Comparison of ENCODE assay signal across 9 cellular contexts in the genomic region with DNA sequence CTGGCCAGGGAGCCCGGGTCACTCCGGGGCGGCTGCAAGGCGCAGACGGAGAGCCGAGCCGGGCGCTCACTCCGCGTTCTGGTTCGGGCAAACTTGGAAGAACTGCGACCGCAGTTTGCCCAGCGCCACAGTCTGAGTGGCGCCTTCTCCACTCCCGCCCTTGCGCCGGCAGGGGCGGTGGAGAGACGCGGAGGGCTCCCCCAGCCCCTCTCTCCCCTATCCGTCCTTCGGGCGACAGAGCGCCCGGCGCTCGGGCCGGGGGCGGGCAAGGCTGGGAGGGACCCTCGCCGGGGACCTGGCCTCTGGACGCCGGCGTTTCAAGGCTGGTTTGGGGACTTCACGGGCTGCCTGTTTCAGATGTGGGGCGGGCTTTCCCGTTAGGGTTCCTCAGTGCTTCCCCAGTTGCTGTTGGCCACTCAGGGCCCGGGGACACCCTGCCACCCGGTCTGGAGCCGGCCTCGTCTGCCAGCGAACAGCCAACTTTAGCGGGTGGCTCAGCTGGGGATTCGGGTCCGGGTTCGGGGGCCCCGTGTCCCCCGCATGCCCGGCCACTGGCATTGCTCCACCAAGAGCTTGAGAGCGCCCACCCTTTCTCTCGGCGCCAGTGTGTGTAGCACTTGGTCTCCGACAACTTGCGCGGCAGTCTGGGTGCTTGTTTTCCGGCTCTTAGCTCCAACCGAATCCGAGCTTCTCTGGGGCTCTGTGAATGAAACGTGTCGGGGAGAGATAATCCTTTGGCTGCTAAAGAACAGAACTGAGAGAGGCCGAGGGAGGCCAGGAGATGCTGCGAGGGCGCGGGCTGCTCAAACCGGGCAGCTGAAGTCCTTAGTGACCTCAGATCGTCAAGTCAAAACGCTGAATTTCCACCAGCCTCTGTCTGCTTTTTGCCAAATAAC. TPM values are rescaled to one million over a fixed set of nuclear protein-coding genes. Genes with fewer than 3 reads are reported as not detected.
A peak's percentile ranks its signal among the peaks of the same experiment; 100 is the strongest.
DNase-seq lines count a peak whose midpoint lies in the region; ATAC-seq, FAIRE-seq and TF ChIP-seq lines count a peak whose summit lies in the region.
"Had no signal": no experiment of that assay in that cellular context is flagged by ENCODE, and none has a peak within 500 bp of the region (broad histone marks: within the 10 kb centered on the region; RNA-seq: fewer than 3 reads in every experiment).

No MANE protein-coding gene starts in this region.

- POLR2A ChIA-PET in BJ (lab: Charles Lee) = no interaction called here

- in situ Hi-C loops in KBM-7 (cut with MboI; ENCODE audit: low pct_unique_long_range_greater_than_20kb, low sequenced_read_pairs) = no loop called here

- DNase-seq in BJ (ENCODE audit: low read depth) (no peak), KBM-7 (peak; percentile 93), SHP77 (lab: John Stamatoyannopoulos, UW) (peak; percentile 96 to 97), fibroblast of mammary gland (ENCODE audit: low read depth) (peak; percentile 85), myocyte (ENCODE audit: low read depth) (peak; percentile 96), GM12892 (ENCODE audit: insufficient read length) (no peak)

- TF ChIP-seq CTCF in BJ (IDR thresholded peaks at IDR 0.05; ENCODE audit: insufficient read depth, low read depth, low read length) = peak; percentile 77
- TF ChIP-seq CTCF in fibroblast of mammary gland (conservative IDR thresholded peaks at IDR 0.05; ENCODE audit: control insufficient read depth, insufficient read depth, low read depth, low read length) = peak; percentile 47

- TF ChIP-seq POLR2A in GM12892 (IDR thresholded peaks at IDR 0.05; ENCODE audit: low read depth, low read length) = no peak

- CTCF ChIA-PET in BJ (lab: Yijun Ruan, JAX) = interaction anchor here (0.5 to 1.5 kb wide), 11 partner anchors 8 to 1134 kb away, joined by 3 to 5 read pairs (median 3); no protein-coding TSS in a partner anchor

- no peak for FAIRE-seq in GM12892 (lab: Jason Lieb, UNC)
- FAIRE-seq: endothelial cell of umbilical vein had no signal

- no peaks in the 10 kb centered on the region for H3K27me3 ChIP-seq in BJ (ENCODE audit: control insufficient read depth, insufficient read depth, low read length)

- ATAC-seq in GM19324 (IDR thresholded peaks at IDR 0.05; ENCODE audit: low FRiP score, unreplicated experiment) = no peak
- no peak for ATAC-seq in GM19351 (IDR thresholded peaks at IDR 0.05; ENCODE audit: unreplicated experiment)

- H3K4me3 ChIP-seq in BJ (ENCODE audit: low read depth, low read length) (peak overlapping the region; percentile 82), fibroblast of mammary gland (ENCODE audit: control insufficient read depth, low read depth, low read length) (peak overlapping the region; percentile 82)

- no peaks in the 10 kb centered on the region for H3K36me3 ChIP-seq in BJ (ENCODE audit: control insufficient read depth, insufficient read depth, low read length)

RNA-seq across cellular contexts. Expression of gene GPC6, which starts 1.5 kb away (rescaled TPM):
- 19.7 and 23.0 TPM in 2 replicates for polyA plus RNA-seq in BJ (2011; rRNA removed)
- 23.6 and 27.9 TPM in 2 replicates for polyA minus RNA-seq in BJ (2011; rRNA and poly(A)+ RNA removed)
- 20.0 and 20.1 TPM in 2 replicates for total RNA-seq in myocyte
- polyA plus RNA-seq in myocyte (2012) = 10.0 TPM
- not detected for polyA plus RNA-seq in GM12892 (2012; ENCODE audit: missing spikeins)
- total RNA-seq: endothelial cell of umbilical vein had no signal

Comparison
In these comparisons a context has a peak if more than half of its experiments do, and no peak if none do; other contexts are left out.
1. DNase-seq: peak in KBM-7 (single experiment), SHP77 (2 of 2), fibroblast of mammary gland (single experiment) and myocyte (single experiment); none in BJ (single experiment) and GM12892 (single experiment).